In genomic region chr7:106659963-106660861, GRCh38 we compare ENCODE assay signal across 8 cellular contexts. TPM values are rescaled to one million over a fixed set of nuclear protein-coding genes. Genes with fewer than 3 reads are reported as not detected.
A peak's percentile ranks its signal among the peaks of the same experiment; 100 is the strongest.
DNase-seq lines count a peak whose midpoint lies in the region; ATAC-seq and TF ChIP-seq lines count a peak whose summit lies in the region.

No MANE protein-coding gene starts in this region.

- peaks cover 15% of the 10 kb centered on the region for H3K4me1 ChIP-seq in CD8-positive, alpha-beta T cell (ENCODE audit: insufficient read depth, low read length)
- H3K4me1 ChIP-seq in NT2/D1 (ENCODE audit: insufficient read depth, insufficient read length) (no peaks in the 10 kb centered on the region), muscle layer of duodenum (ENCODE audit: control insufficient read depth in 1 of 2, insufficient read depth in 2 of 2, low read length in 2 of 2) (peaks cover 12 to 24% of the 10 kb centered on the region in 2 donors)

- TF ChIP-seq CTCF in CD8-positive, alpha-beta T cell (IDR thresholded peaks at IDR 0.05) = peak; percentile 82

- H3K9ac ChIP-seq in NT2/D1 (ENCODE audit: insufficient read length, low read depth) = peak overlapping the region; percentile 88

- intact Hi-C loops in CD8-positive, alpha-beta T cell (cut with DNase I, micrococcal nuclease) = loop anchor here (1.0 to 10.0 kb wide), 23 partner anchors 57 to 1268 kb away; partner anchors contain the start of genes CBLL1 (in 2 of the 2), HBP1 (in 2 of the 2), SYPL1 (in 2 of the 2) and COG5 (in 1 of the 2)

- H3K27me3 Mint-ChIP-seq in CD8-positive, alpha-beta T cell (ENCODE audit: low read depth) = no peaks in the 10 kb centered on the region

- H3K27ac ChIP-seq in CD8-positive, alpha-beta T cell (ENCODE audit: low read depth, low read length) = peak overlapping the region; percentile 65
- H3K27ac ChIP-seq in muscle layer of duodenum (ENCODE audit: low read length) = peak overlapping the region; percentile 94

- no peaks in the 10 kb centered on the region for H3K9me3 Mint-ChIP-seq in CD8-positive, alpha-beta T cell

- POLR2A ChIA-PET in CD8-positive, alpha-beta T cell (lab: Charles Lee) = interaction anchor here (1.0 to 1.3 kb wide), 3 partner anchors 76 to 510 kb away, joined by 4 to 8 read pairs (median 5); partner anchors contain the start of gene HBP1

- H3K36me3 ChIP-seq in CD8-positive, alpha-beta T cell (ENCODE audit: insufficient read depth, low read length) = no peaks in the 10 kb centered on the region
- H3K36me3 ChIP-seq in NT2/D1 (ENCODE audit: insufficient read depth, insufficient read length, low read length) = no peaks in the 10 kb centered on the region
- no peaks in the 10 kb centered on the region for H3K36me3 ChIP-seq in muscle layer of duodenum (ENCODE audit: control insufficient read depth in 1 of 2, insufficient read depth in 2 of 2, low read length in 2 of 2)

- H3K27ac Mint-ChIP-seq in CD8-positive, alpha-beta T cell = peak overlapping the region; percentile 89

- peak; percentile 59 to 83 (median 72) for DNase-seq in CD8-positive, alpha-beta T cell
- DNase-seq in NT2/D1 (ENCODE audit: low read depth, low spot score) (peak; percentile 85), activated T-cell treated with anti-CD3 and anti-CD28 coated beads for 1 hour (ENCODE audit: low read depth) (peak; percentile 65), erythroblast (lab: John Stamatoyannopoulos, UW) (peak; percentile 88 to 93)
- DNase-seq in stimulated activated CD8-positive, alpha-beta memory T cell treated with anti-CD3 and anti-CD28 coated beads, Interleukin-7, amount 100 ng/mL, for 4 hours (ENCODE audit: low read depth in 2 of 2) = peak; percentile 51 to 72

- TF ChIP-seq POLR2A in erythroblast (IDR thresholded peaks at IDR 0.05; ENCODE audit: low read length) = no peak

- no peaks in the 10 kb centered on the region for H3K27me3 ChIP-seq in CD8-positive, alpha-beta T cell (ENCODE audit: insufficient read depth, low read length)
- H3K27me3 ChIP-seq in NT2/D1 (ENCODE audit: insufficient read depth, insufficient read length) = no peaks in the 10 kb centered on the region
- no peaks in the 10 kb centered on the region for H3K27me3 ChIP-seq in muscle layer of duodenum (ENCODE audit: low read depth, low read length)

- peak overlapping the region; percentile 96 for H3K4me3 Mint-ChIP-seq in CD8-positive, alpha-beta T cell

- H3K36me3 Mint-ChIP-seq in CD8-positive, alpha-beta T cell = peaks cover 6% of the 10 kb centered on the region

- H3K4me3 ChIP-seq in CD8-positive, alpha-beta T cell (ENCODE audit: low read depth, low read length) = peak overlapping the region; percentile 87
- peak overlapping the region; percentile 92 for H3K4me3 ChIP-seq in NT2/D1 (ENCODE audit: insufficient read length, low read depth)
- peak overlapping the region; percentile 84 to 92 for H3K4me3 ChIP-seq in muscle layer of duodenum (ENCODE audit: low read depth in 1 of 2, low read length in 2 of 2)

- peak; percentile 46 for ATAC-seq in CD8-positive, alpha-beta T cell
- ATAC-seq in GM19324 (IDR thresholded peaks at IDR 0.05; ENCODE audit: low FRiP score, unreplicated experiment) (peak; percentile 63), HG03457 (IDR thresholded peaks at IDR 0.05; ENCODE audit: unreplicated experiment) (peak; percentile 47)

- H3K9me3 ChIP-seq in CD8-positive, alpha-beta T cell (ENCODE audit: low read length) = no peaks in the 10 kb centered on the region
- H3K9me3 ChIP-seq in NT2/D1 (ENCODE audit: insufficient read depth, low read length) (no peaks in the 10 kb centered on the region), muscle layer of duodenum (ENCODE audit: control insufficient read depth in 1 of 2, low read length in 2 of 2) (no peaks in the 10 kb centered on the region)

- peaks cover 37% of the 10 kb centered on the region for H3K4me1 Mint-ChIP-seq in CD8-positive, alpha-beta T cell (ENCODE audit: low read depth)

- CTCF ChIA-PET in CD8-positive, alpha-beta T cell (lab: Charles Lee) = interaction anchor here (0.6 to 2.2 kb wide), 14 partner anchors 10 to 490 kb away, joined by 3 to 15 read pairs (median 3); no protein-coding TSS in a partner anchor

RNA-seq across cellular contexts. Expression of gene CCDC71L, which starts 0.7 kb away (rescaled TPM):
- total RNA-seq in CD8-positive, alpha-beta T cell = 10 to 100 TPM; 10.4 to 11.1 TPM

Comparison
In these comparisons a context has a peak if more than half of its experiments do, and no peak if none do; other contexts are left out.
1. Peak in every context shown above with its lines: DNase-seq, ATAC-seq, H3K4me3 ChIP-seq and H3K27ac ChIP-seq.